Comparison of ENCODE assay signal across 2 cellular contexts in genomic region chr2:126722546-126722945, GRCh38.
TF ChIP-seq lines count a peak whose summit lies in the region.

No MANE protein-coding gene starts in this region.

TF ChIP-seq in SK-N-SH, 30 proteins besides CTCF, POLR2A, EP300 and RAD21 (continued from another document):
- TF ChIP-seq, protein P1, sequence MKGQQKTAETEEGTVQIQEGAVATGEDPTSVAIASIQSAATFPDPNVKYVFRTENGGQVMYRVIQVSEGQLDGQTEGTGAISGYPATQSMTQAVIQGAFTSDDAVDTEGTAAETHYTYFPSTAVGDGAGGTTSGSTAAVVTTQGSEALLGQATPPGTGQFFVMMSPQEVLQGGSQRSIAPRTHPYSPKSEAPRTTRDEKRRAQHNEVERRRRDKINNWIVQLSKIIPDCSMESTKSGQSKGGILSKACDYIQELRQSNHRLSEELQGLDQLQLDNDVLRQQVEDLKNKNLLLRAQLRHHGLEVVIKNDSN (IDR thresholded peaks at IDR 0.05; ENCODE audit: borderline replicate concordance, low read depth) = no peak

TF ChIP-seq in SK-N-SH treated with all-trans-retinoic acid at 6 μM for 48 hours, 23 proteins besides CTCF, POLR2A, EP300 and RAD21 (continued from another document):
- no peak for TF ChIP-seq CSRNP3 (CRISPR knock-in tag; IDR thresholded peaks at IDR 0.05)
